ENCODE assay signal across 19 cellular contexts in the genomic region with DNA sequence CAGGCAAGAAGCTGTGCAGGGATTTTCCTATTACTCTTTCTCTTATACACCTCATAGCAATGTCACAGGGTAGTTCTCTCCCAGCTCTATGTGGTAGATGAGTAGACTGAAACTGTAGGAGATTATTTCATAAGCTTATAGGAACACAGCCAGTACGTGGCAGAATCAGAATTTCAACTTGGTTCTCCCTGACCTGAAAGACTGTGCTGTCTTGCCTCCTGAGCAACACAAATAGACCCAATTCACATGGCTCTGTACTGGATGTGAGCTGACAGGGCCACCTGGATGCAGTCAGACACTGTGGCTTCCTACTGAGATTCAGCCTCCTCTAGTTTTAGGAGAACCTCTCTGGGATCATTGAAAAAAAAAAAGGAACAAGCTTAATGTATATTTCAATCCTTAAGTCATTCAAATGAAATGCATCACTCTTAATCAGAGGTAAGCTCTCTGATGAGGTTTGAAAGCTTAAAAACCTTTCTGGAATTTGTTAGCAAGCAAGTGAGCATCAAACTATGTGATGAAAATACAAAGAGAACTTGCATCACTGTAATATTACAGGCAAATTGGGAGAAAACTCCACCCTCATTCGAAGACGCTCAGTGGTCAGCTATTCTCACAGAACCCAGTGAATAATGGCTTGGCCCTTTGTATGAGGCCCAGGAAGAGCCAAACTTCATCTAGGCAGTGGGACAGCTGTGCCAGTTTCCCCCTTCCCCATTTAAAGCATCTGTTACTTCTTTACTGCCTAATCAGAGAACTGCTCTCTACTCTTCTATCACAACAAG.
"Had no signal": no experiment of that assay in that cellular context is flagged by ENCODE, and none has a peak within 500 bp of the region (broad histone marks: within the 10 kb centered on the region; RNA-seq: fewer than 3 reads in every experiment).

No MANE protein-coding gene starts in this region.

- H3K4me1 ChIP-seq: adrenal gland, breast epithelium had no signal

- H2AFZ ChIP-seq: PC-9 had no signal

- ATAC-seq: T-helper 17 cell had no signal

- H3K27me3 ChIP-seq: adrenal gland had no signal

- DNase-seq: activated B cell treated with CpG ODN at 0.5 μM for 24 hours; activated CD4-positive, alpha-beta memory T cell treated with anti-CD3 and anti-CD28 coated beads for 36 hours; activated CD4-positive, alpha-beta T cell treated with anti-CD3 and anti-CD28 coated beads for 1 hour; activated CD4-positive, alpha-beta T cell treated with anti-CD3 and anti-CD28 coated beads, Interleukin-2, amount 10 ng/mL, durations not matched to agents 24 days and 14 days; activated gamma-delta T cell treated with Interleukin-2 at 50 U/mL for 16 hours; activated naive CD4-positive, alpha-beta T cell treated with anti-CD3 and anti-CD28 coated beads, Interleukin-2, amount 10 ng/mL, durations not matched to agents 7 days and 5 days; activated naive CD8-positive, alpha-beta T cell treated with anti-CD3 and anti-CD28 coated beads for 36 hours; activated T-cell treated with anti-CD3 and anti-CD28 coated beads for 4 hours; activated T-cell treated with anti-CD3 and anti-CD28 coated beads, Interleukin-2, amount 50 U/mL, for 48 hours; adrenal gland; aorta; cortex of kidney; Kasumi-1; PC-9; SIG-M5; T-helper 17 cell; T-helper 9 cell had no signal

- H3K36me3 Mint-ChIP-seq: activated CD4-positive, alpha-beta memory T cell treated with anti-CD3 and anti-CD28 coated beads for 36 hours; activated naive CD4-positive, alpha-beta T cell treated with anti-CD3 and anti-CD28 coated beads, Interleukin-2, amount 10 ng/mL, durations not matched to agents 7 days and 5 days; activated naive CD8-positive, alpha-beta T cell treated with anti-CD3 and anti-CD28 coated beads for 36 hours had no signal

- H3K36me3 ChIP-seq: adrenal gland, breast epithelium had no signal

- H3K9me3 Mint-ChIP-seq: activated B cell treated with CpG ODN at 0.5 μM for 24 hours; activated CD4-positive, alpha-beta memory T cell treated with anti-CD3 and anti-CD28 coated beads for 36 hours; activated T-helper 2 cell treated with anti-CD3 and anti-CD28 coated beads, Interferon-gamma antibody, Interleukin-2, Interleukin-4, amounts not matched to agents 10 μg/mL and 5 μg/mL and 100 μg/mL, durations not matched to agents 14 hours and 24 hours and 36 hours had no signal

- H3K4me3 ChIP-seq: adrenal gland, breast epithelium, PC-9 had no signal

- H3K9me3 ChIP-seq: adrenal gland, breast epithelium had no signal

- H3K4me3 Mint-ChIP-seq: activated B cell treated with CpG ODN at 0.5 μM for 24 hours; activated CD4-positive, alpha-beta memory T cell treated with anti-CD3 and anti-CD28 coated beads for 36 hours; activated CD4-positive, alpha-beta T cell treated with anti-CD3 and anti-CD28 coated beads, Interleukin-2, amount 10 ng/mL, durations not matched to agents 24 days and 14 days; activated naive CD4-positive, alpha-beta T cell treated with anti-CD3 and anti-CD28 coated beads, Interleukin-2, amount 10 ng/mL, durations not matched to agents 7 days and 5 days; activated naive CD8-positive, alpha-beta T cell treated with anti-CD3 and anti-CD28 coated beads for 36 hours; T-helper 17 cell had no signal

- H3K27ac ChIP-seq: adrenal gland, breast epithelium, PC-9 had no signal

- H3K4me2 ChIP-seq: PC-9 had no signal

- H3K27me3 Mint-ChIP-seq: activated B cell treated with CpG ODN at 0.5 μM for 24 hours; activated CD4-positive, alpha-beta memory T cell treated with anti-CD3 and anti-CD28 coated beads for 36 hours; activated CD4-positive, alpha-beta T cell treated with anti-CD3 and anti-CD28 coated beads, Interleukin-2, amount 10 ng/mL, durations not matched to agents 24 days and 14 days; activated naive CD4-positive, alpha-beta T cell treated with anti-CD3 and anti-CD28 coated beads, Interleukin-2, amount 10 ng/mL, durations not matched to agents 7 days and 5 days; activated naive CD8-positive, alpha-beta T cell treated with anti-CD3 and anti-CD28 coated beads for 36 hours had no signal

- H3K27ac Mint-ChIP-seq: activated B cell treated with CpG ODN at 0.5 μM for 24 hours; activated CD4-positive, alpha-beta memory T cell treated with anti-CD3 and anti-CD28 coated beads for 36 hours; activated CD4-positive, alpha-beta T cell treated with anti-CD3 and anti-CD28 coated beads, Interleukin-2, amount 10 ng/mL, durations not matched to agents 24 days and 14 days; activated naive CD4-positive, alpha-beta T cell treated with anti-CD3 and anti-CD28 coated beads, Interleukin-2, amount 10 ng/mL, durations not matched to agents 7 days and 5 days; activated naive CD8-positive, alpha-beta T cell treated with anti-CD3 and anti-CD28 coated beads for 36 hours; activated T-helper 2 cell treated with anti-CD3 and anti-CD28 coated beads, Interferon-gamma antibody, Interleukin-2, Interleukin-4, amounts not matched to agents 10 μg/mL and 5 μg/mL and 100 μg/mL, durations not matched to agents 14 hours and 24 hours and 36 hours; T-helper 17 cell had no signal

- H3K4me1 Mint-ChIP-seq: activated B cell treated with CpG ODN at 0.5 μM for 24 hours; activated CD4-positive, alpha-beta T cell treated with anti-CD3 and anti-CD28 coated beads, Interleukin-2, amount 10 ng/mL, durations not matched to agents 24 days and 14 days; activated naive CD4-positive, alpha-beta T cell treated with anti-CD3 and anti-CD28 coated beads, Interleukin-2, amount 10 ng/mL, durations not matched to agents 7 days and 5 days; activated naive CD8-positive, alpha-beta T cell treated with anti-CD3 and anti-CD28 coated beads for 36 hours had no signal
